1 cellular context compared by ENCODE assay signal in the genomic region with DNA sequence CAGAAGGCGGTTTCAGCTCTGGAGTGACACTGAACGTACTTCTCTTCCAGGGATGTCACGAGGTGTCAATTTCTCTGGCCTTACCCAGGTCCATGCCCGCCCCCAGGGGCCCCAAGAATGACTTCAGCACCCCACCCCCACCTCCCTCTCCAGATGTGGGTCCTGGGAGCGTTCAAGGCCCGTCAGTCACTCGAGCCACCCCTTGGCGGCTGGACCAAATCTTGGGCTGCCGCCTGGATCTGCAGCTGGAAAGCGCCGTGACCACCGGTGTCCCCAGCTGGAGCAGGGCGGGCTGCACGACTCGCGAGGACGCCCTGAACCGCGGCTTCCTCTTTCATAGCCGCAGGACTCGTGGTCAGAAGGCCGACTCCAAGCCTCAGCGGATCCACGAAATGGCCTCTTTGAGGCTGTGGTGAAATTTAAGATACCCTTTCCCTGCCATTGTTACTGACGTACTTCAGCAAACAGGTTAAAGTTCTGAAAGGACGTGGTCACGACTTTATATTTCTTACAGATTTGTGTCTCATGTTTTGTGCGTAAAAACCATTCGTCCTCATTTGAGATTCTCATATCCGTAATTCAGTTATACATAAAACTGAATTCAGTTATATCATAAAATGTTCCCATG.
TF ChIP-seq lines count a peak whose summit lies in the region.

No MANE protein-coding gene starts in this region.

TF ChIP-seq in HepG2, 621 proteins besides CTCF, POLR2A, EP300 and RAD21 (continued from another document and continues in another):
- TF ChIP-seq, protein P1, sequence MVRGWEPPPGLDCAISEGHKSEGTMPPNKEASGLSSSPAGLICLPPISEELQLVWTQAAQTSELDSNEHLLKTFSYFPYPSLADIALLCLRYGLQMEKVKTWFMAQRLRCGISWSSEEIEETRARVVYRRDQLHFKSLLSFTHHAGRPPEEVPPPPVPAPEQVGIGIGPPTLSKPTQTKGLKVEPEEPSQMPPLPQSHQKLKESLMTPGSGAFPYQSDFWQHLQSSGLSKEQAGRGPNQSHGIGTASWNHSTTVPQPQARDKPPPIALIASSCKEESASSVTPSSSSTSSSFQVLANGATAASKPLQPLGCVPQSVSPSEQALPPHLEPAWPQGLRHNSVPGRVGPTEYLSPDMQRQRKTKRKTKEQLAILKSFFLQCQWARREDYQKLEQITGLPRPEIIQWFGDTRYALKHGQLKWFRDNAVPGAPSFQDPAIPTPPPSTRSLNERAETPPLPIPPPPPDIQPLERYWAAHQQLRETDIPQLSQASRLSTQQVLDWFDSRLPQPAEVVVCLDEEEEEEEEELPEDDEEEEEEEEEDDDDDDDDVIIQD (CRISPR knock-in tag; IDR thresholded peaks at IDR 0.05; ENCODE audit: low read depth): no peak
- TF ChIP-seq, protein P2, sequence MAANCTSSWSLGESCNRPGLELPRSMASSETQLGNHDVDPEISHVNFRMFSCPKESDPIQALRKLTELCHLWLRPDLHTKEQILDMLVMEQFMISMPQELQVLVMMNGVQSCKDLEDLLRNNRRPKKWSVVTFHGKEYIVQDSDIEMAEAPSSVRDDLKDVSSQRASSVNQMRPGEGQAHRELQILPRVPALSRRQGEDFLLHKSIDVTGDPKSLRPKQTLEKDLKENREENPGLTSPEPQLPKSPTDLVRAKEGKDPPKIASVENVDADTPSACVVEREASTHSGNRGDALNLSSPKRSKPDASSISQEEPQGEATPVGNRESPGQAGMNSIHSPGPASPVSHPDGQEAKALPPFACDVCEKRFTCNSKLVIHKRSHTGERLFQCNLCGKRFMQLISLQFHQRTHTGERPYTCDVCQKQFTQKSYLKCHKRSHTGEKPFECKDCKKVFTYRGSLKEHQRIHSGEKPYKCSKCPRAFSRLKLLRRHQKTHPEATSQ (CRISPR knock-in tag; IDR thresholded peaks at IDR 0.05; ENCODE audit: borderline replicate concordance): no peak
- TF ChIP-seq ATF1 (CRISPR knock-in tag; IDR thresholded peaks at IDR 0.05) (no peak), ZNF569 (CRISPR knock-in tag; IDR thresholded peaks at IDR 0.05; ENCODE audit: borderline replicate concordance) (no peak), ZNF720 (CRISPR knock-in tag; IDR thresholded peaks at IDR 0.05) (no peak), RXRA (CRISPR knock-in tag; IDR thresholded peaks at IDR 0.05) (no peak; the same call in 1 of the 2 replicates), POLR2AphosphoS5 (IDR thresholded peaks at IDR 0.05; ENCODE audit: low read depth, low read length) (no peak), FOXK2 (IDR thresholded peaks at IDR 0.05) (no peak), MXD4 (CRISPR knock-in tag; IDR thresholded peaks at IDR 0.05) (peak; percentile 9; the same call in 1 of the 2 replicates), HOXA7 (CRISPR knock-in tag; IDR thresholded peaks at IDR 0.05) (no peak), PLRG1 (conservative IDR thresholded peaks at IDR 0.05) (no peak), ZNF598 (CRISPR knock-in tag; IDR thresholded peaks at IDR 0.05; ENCODE audit: borderline replicate concordance) (no peak; the same call in 1 of the 2 replicates), HNRNPL (IDR thresholded peaks at IDR 0.05; ENCODE audit: low read depth, low read length) (no peak), IKZF1 (IDR thresholded peaks at IDR 0.05) (no peak), DPF2 (CRISPR knock-in tag; IDR thresholded peaks at IDR 0.05; ENCODE audit: borderline replicate concordance, low read depth) (no peak), MYNN (CRISPR knock-in tag; IDR thresholded peaks at IDR 0.05; ENCODE audit: low read depth) (no peak), ZFP82 (CRISPR knock-in tag; IDR thresholded peaks at IDR 0.05; ENCODE audit: borderline replicate concordance) (no peak), ZFX (CRISPR knock-in tag; IDR thresholded peaks at IDR 0.05; ENCODE audit: low read depth) (no peak; the same call in 1 of the 2 replicates), HNRNPH1 (optimal IDR thresholded peaks at IDR 0.05; ENCODE audit: low read depth, low read length) (no peak), ZFP1 (CRISPR knock-in tag; IDR thresholded peaks at IDR 0.05) (0 out of 2 replicates have a peak, but pooled peaks have one; percentile 19), THAP11 (CRISPR knock-in tag; IDR thresholded peaks at IDR 0.05) (no peak), ZNF264 (CRISPR knock-in tag; IDR thresholded peaks at IDR 0.05) (no peak), SETDB1 (CRISPR knock-in tag; IDR thresholded peaks at IDR 0.05; ENCODE audit: borderline replicate concordance) (no peak), HCFC1 (IDR thresholded peaks at IDR 0.05; ENCODE audit: low read depth, low read length) (no peak), JUND (CRISPR knock-in tag; IDR thresholded peaks at IDR 0.05) (no peak; the same call in none of the 2 replicates), SRSF1 (optimal IDR thresholded peaks at IDR 0.05; ENCODE audit: low read depth, low read length) (no peak), HDAC6 (IDR thresholded peaks at IDR 0.05; ENCODE audit: low read depth, low read length) (no peak), SCMH1 (CRISPR knock-in tag; IDR thresholded peaks at IDR 0.05; ENCODE audit: borderline replicate concordance) (no peak), PAWR (CRISPR knock-in tag; IDR thresholded peaks at IDR 0.05; ENCODE audit: borderline replicate concordance) (no peak), SOX13 (IDR thresholded peaks at IDR 0.05) (no peak), SOX13 (CRISPR knock-in tag; conservative IDR thresholded peaks at IDR 0.05 in 1 of 2, IDR thresholded peaks at IDR 0.05 in 1 of 2) (no peak), ZSCAN31 (CRISPR knock-in tag; IDR thresholded peaks at IDR 0.05; ENCODE audit: low read depth) (no peak), DR1 (CRISPR knock-in tag; IDR thresholded peaks at IDR 0.05) (no peak; the same call in 1 of the 2 replicates), REPIN1 (CRISPR knock-in tag; IDR thresholded peaks at IDR 0.05; ENCODE audit: borderline replicate concordance, low read depth) (0 out of 2 replicates have a peak, but pooled peaks have one; percentile 0), MED1 (CRISPR knock-in tag; IDR thresholded peaks at IDR 0.05) (no peak), U2AF2 (IDR thresholded peaks at IDR 0.05; ENCODE audit: low read depth, low read length) (no peak)
- TF ChIP-seq, protein P3, sequence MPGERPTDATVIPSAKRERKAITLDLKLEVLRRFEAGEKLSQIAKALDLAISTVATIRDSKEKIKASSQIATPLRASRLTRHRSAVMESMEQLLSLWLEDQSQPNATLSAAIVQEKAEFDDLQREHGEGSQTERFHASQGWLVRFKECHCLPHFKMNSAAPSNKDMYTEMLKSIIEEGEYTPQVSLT (CRISPR knock-in tag; IDR thresholded peaks at IDR 0.05; ENCODE audit: borderline replicate concordance, low read depth): no peak
- TF ChIP-seq, protein P4, sequence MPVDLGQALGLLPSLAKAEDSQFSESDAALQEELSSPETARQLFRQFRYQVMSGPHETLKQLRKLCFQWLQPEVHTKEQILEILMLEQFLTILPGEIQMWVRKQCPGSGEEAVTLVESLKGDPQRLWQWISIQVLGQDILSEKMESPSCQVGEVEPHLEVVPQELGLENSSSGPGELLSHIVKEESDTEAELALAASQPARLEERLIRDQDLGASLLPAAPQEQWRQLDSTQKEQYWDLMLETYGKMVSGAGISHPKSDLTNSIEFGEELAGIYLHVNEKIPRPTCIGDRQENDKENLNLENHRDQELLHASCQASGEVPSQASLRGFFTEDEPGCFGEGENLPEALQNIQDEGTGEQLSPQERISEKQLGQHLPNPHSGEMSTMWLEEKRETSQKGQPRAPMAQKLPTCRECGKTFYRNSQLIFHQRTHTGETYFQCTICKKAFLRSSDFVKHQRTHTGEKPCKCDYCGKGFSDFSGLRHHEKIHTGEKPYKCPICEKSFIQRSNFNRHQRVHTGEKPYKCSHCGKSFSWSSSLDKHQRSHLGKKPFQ (CRISPR knock-in tag; IDR thresholded peaks at IDR 0.05; ENCODE audit: insufficient replicate concordance): no peak
- TF ChIP-seq, protein P5, sequence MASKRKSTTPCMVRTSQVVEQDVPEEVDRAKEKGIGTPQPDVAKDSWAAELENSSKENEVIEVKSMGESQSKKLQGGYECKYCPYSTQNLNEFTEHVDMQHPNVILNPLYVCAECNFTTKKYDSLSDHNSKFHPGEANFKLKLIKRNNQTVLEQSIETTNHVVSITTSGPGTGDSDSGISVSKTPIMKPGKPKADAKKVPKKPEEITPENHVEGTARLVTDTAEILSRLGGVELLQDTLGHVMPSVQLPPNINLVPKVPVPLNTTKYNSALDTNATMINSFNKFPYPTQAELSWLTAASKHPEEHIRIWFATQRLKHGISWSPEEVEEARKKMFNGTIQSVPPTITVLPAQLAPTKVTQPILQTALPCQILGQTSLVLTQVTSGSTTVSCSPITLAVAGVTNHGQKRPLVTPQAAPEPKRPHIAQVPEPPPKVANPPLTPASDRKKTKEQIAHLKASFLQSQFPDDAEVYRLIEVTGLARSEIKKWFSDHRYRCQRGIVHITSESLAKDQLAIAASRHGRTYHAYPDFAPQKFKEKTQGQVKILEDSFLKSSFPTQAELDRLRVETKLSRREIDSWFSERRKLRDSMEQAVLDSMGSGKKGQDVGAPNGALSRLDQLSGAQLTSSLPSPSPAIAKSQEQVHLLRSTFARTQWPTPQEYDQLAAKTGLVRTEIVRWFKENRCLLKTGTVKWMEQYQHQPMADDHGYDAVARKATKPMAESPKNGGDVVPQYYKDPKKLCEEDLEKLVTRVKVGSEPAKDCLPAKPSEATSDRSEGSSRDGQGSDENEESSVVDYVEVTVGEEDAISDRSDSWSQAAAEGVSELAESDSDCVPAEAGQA (IDR thresholded peaks at IDR 0.05; ENCODE audit: low read depth): no peak
- TF ChIP-seq, protein P5 (CRISPR knock-in tag; IDR thresholded peaks at IDR 0.05; ENCODE audit: borderline replicate concordance): no peak
- TF ChIP-seq, protein P6, sequence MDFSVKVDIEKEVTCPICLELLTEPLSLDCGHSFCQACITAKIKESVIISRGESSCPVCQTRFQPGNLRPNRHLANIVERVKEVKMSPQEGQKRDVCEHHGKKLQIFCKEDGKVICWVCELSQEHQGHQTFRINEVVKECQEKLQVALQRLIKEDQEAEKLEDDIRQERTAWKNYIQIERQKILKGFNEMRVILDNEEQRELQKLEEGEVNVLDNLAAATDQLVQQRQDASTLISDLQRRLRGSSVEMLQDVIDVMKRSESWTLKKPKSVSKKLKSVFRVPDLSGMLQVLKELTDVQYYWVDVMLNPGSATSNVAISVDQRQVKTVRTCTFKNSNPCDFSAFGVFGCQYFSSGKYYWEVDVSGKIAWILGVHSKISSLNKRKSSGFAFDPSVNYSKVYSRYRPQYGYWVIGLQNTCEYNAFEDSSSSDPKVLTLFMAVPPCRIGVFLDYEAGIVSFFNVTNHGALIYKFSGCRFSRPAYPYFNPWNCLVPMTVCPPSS (IDR thresholded peaks at IDR 0.05): no peak
- TF ChIP-seq, protein P7, sequence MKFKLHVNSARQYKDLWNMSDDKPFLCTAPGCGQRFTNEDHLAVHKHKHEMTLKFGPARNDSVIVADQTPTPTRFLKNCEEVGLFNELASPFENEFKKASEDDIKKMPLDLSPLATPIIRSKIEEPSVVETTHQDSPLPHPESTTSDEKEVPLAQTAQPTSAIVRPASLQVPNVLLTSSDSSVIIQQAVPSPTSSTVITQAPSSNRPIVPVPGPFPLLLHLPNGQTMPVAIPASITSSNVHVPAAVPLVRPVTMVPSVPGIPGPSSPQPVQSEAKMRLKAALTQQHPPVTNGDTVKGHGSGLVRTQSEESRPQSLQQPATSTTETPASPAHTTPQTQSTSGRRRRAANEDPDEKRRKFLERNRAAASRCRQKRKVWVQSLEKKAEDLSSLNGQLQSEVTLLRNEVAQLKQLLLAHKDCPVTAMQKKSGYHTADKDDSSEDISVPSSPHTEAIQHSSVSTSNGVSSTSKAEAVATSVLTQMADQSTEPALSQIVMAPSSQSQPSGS (CRISPR knock-in tag; IDR thresholded peaks at IDR 0.05): 0 out of 2 replicates have a peak, but pooled peaks have one; percentile 16
- TF ChIP-seq, protein P8, sequence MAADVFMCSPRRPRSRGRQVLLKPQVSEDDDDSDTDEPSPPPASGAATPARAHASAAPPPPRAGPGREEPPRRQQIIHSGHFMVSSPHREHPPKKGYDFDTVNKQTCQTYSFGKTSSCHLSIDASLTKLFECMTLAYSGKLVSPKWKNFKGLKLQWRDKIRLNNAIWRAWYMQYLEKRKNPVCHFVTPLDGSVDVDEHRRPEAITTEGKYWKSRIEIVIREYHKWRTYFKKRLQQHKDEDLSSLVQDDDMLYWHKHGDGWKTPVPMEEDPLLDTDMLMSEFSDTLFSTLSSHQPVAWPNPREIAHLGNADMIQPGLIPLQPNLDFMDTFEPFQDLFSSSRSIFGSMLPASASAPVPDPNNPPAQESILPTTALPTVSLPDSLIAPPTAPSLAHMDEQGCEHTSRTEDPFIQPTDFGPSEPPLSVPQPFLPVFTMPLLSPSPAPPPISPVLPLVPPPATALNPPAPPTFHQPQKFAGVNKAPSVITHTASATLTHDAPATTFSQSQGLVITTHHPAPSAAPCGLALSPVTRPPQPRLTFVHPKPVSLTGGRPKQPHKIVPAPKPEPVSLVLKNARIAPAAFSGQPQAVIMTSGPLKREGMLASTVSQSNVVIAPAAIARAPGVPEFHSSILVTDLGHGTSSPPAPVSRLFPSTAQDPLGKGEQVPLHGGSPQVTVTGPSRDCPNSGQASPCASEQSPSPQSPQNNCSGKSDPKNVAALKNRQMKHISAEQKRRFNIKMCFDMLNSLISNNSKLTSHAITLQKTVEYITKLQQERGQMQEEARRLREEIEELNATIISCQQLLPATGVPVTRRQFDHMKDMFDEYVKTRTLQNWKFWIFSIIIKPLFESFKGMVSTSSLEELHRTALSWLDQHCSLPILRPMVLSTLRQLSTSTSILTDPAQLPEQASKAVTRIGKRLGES (CRISPR knock-in tag; IDR thresholded peaks at IDR 0.05; ENCODE audit: borderline replicate concordance): no peak
- TF ChIP-seq, protein P9, sequence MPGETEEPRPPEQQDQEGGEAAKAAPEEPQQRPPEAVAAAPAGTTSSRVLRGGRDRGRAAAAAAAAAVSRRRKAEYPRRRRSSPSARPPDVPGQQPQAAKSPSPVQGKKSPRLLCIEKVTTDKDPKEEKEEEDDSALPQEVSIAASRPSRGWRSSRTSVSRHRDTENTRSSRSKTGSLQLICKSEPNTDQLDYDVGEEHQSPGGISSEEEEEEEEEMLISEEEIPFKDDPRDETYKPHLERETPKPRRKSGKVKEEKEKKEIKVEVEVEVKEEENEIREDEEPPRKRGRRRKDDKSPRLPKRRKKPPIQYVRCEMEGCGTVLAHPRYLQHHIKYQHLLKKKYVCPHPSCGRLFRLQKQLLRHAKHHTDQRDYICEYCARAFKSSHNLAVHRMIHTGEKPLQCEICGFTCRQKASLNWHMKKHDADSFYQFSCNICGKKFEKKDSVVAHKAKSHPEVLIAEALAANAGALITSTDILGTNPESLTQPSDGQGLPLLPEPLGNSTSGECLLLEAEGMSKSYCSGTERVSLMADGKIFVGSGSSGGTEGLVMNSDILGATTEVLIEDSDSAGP (CRISPR knock-in tag; IDR thresholded peaks at IDR 0.05; ENCODE audit: borderline replicate concordance): no peak
